ENCODE assay signal across 8 cellular contexts in genomic region chr1:201385299-201385891, GRCh38. TPM values are rescaled to one million over a fixed set of nuclear protein-coding genes. Genes with fewer than 3 reads are reported as not detected.
DNase-seq lines count a peak whose midpoint lies in the region; ATAC-seq and TF ChIP-seq lines count a peak whose summit lies in the region.

No MANE protein-coding gene starts in this region.

- ATAC-seq in GM19043 (IDR thresholded peaks at IDR 0.05; ENCODE audit: low read depth, unreplicated experiment) (peak; percentile 72), Panc1 (peak; percentile 87)

- H3K4me1 ChIP-seq in Panc1 (ENCODE audit: control insufficient read depth, insufficient read depth, low read length) (no peaks in the 10 kb centered on the region), ascending aorta (no peaks in the 10 kb centered on the region), vagina (no peaks in the 10 kb centered on the region)

- TF ChIP-seq POLR2A in vagina (IDR thresholded peaks at IDR 0.05), result no peak

- H3K9me3 ChIP-seq in Panc1 (ENCODE audit: control insufficient read depth, insufficient read depth, low read depth, low read length) (no peaks in the 10 kb centered on the region), ascending aorta (no peaks in the 10 kb centered on the region), vagina (no peaks in the 10 kb centered on the region)

- in situ Hi-C loops in Panc1 (cut with HindIII; ENCODE audit: low pct_unique_long_range_greater_than_20kb, low sequenced_read_pairs), result no loop called here

- H3K27me3 ChIP-seq in Panc1 (ENCODE audit: control insufficient read depth, insufficient read depth, low read length) (no peaks in the 10 kb centered on the region), ascending aorta (no peaks in the 10 kb centered on the region), vagina (no peaks in the 10 kb centered on the region)

- POLR2A ChIA-PET in Panc1 (lab: Charles Lee), result no interaction called here

- H3K36me3 ChIP-seq in Panc1 (ENCODE audit: control insufficient read depth, insufficient read depth, low read length) (no peaks in the 10 kb centered on the region), ascending aorta (no peaks in the 10 kb centered on the region), vagina (no peaks in the 10 kb centered on the region)

- H3K4me3 ChIP-seq in Panc1 (ENCODE audit: low read depth in 2 of 2, low read length in 2 of 2), result no peak overlapping the region
- H3K4me3 ChIP-seq in ascending aorta, result no peak overlapping the region
- no peak overlapping the region for H3K4me3 ChIP-seq in vagina

- H3K27ac ChIP-seq in Panc1 (ENCODE audit: low read length) (no peak overlapping the region), ascending aorta (no peak overlapping the region), vagina (no peak overlapping the region)

- TF ChIP-seq CTCF in Panc1 (IDR thresholded peaks at IDR 0.05), result peak; percentile 95
- TF ChIP-seq CTCF in ascending aorta (IDR thresholded peaks at IDR 0.05), result peak in 2 of 3 experiments; percentile 48 to 50
- peak in 1 of 3 experiments; percentile 31 for TF ChIP-seq CTCF in vagina (IDR thresholded peaks at IDR 0.05)

- CTCF ChIA-PET in Panc1 (lab: Charles Lee), result interaction anchor here (1.0 kb wide), 1 partner anchor 9 kb away, joined by 3 read pairs; no protein-coding TSS in a partner anchor

- intact Hi-C loops in Panc1 (cut with micrococcal nuclease; ENCODE audit: unreplicated experiment), result no loop called here
- intact Hi-C loops in ascending aorta (cut with DNase I), result no loop called here
- intact Hi-C loops in vagina (cut with DNase I), result no loop called here

- peak; percentile 86 for DNase-seq in COLO668 (lab: John Stamatoyannopoulos, UW; ENCODE audit: unreplicated experiment)
- peak; percentile 82 for DNase-seq in HT-29 (ENCODE audit: low spot score)
- DNase-seq in Panc1 (ENCODE audit: low read depth, low spot score), result no peak
- DNase-seq in ascending aorta (ENCODE audit: low spot score in 2 of 2), result no peak
- DNase-seq in islet precursor cell, result peak; percentile 90
- DNase-seq in stimulated activated CD8-positive, alpha-beta memory T cell treated with anti-CD3 and anti-CD28 coated beads, Interleukin-2, amount 100 ng/mL, for 48 hours (ENCODE audit: low read depth in 2 of 2), result peak; percentile 38 to 40
- DNase-seq in vagina (ENCODE audit: extremely low spot score in 2 of 2), result no peak

- no TSS peak for BruUV-seq in Panc1 (replicated peaks; lab: Mats Ljungman, UMichigan)

RNA-seq across cellular contexts. Expression of gene TNNT2, which starts 7.9 kb away (rescaled TPM):
- total RNA-seq in HT-29 (2014; rRNA removed; shearing (Covaris generic)), result 0.13 and 0.46 TPM in 2 replicates
- total RNA-seq in Panc1 (2021; ENCODE audit: unreplicated experiment) (not detected), ascending aorta (not detected), vagina (9.8 TPM)
- polyA plus RNA-seq in Panc1 (2012; ENCODE audit: insufficient read length), result not detected

RNA-seq across cellular contexts. Expression of gene LAD1, which starts 13.7 kb away (rescaled TPM):
- 216 and 238 TPM in 2 replicates for total RNA-seq in HT-29 (2014; rRNA removed; shearing (Covaris generic))
- total RNA-seq in Panc1 (2021; ENCODE audit: unreplicated experiment) (0.10 TPM), ascending aorta (0.43 TPM), vagina (91.8 TPM)
- polyA plus RNA-seq in Panc1 (2012; ENCODE audit: insufficient read length), result not detected

RNA-seq across cellular contexts. Expression of gene TNNI1, which starts 36.1 kb away (rescaled TPM):
- total RNA-seq in HT-29 (2014; rRNA removed; shearing (Covaris generic)), result not detected in 2 replicates
- total RNA-seq in Panc1 (2021; ENCODE audit: unreplicated experiment) (not detected), ascending aorta (not detected), vagina (not detected)
- not detected for polyA plus RNA-seq in Panc1 (2012; ENCODE audit: insufficient read length)

Comparison
In these comparisons a context has a peak if more than half of its experiments do, and no peak if none do; other contexts are left out.
1. DNase-seq: peak in COLO668 (single experiment), HT-29 (single experiment), islet precursor cell (single experiment) and stimulated activated CD8-positive, alpha-beta memory T cell treated with anti-CD3 and anti-CD28 coated beads, Interleukin-2, amount 100 ng/mL, for 48 hours (2 of 2); none in Panc1 (single experiment), ascending aorta (0 of 2) and vagina (0 of 2).
2. RNA of gene LAD1, which starts 13.7 kb away (total RNA-seq): 216 to 238 TPM in HT-29 and 91.8 TPM in vagina (single experiment); 0.43 TPM in ascending aorta (single experiment) and 0.10 TPM in Panc1 (single experiment); every median in the first group is over 10 times any median in the second.